In the genomic region with DNA sequence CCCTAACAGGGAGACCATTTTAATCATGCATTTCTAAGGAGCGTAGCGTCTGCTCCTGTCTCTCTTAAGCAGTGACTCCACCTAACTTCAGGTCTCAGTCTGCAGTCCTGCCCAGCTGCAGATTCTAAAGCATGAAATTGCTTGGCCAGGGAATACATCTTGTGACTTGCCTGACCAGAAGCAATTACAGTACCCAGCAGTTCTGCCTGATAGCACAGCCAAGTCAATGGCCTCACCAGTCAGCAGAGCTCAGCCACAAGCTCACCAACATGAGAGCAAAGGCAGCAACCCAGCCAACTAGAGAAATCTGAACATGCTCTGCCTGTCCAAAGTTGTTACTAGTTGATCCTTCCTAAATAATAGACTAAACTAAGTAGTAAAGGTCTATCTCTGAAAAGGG, we compare ENCODE assay signal across 16 cellular contexts.
DNase-seq lines count a peak whose midpoint lies in the region; ATAC-seq and TF ChIP-seq lines count a peak whose summit lies in the region.
"Had no signal": no experiment of that assay in that cellular context is flagged by ENCODE, and none has a peak within 500 bp of the region (broad histone marks: within the 10 kb centered on the region; RNA-seq: fewer than 3 reads in every experiment).

No MANE protein-coding gene starts in this region.

- H3K27ac ChIP-seq in OCI-LY1 (ENCODE audit: low read depth, low read length, poor library complexity, severe bottlenecking): no peak overlapping the region
- no peak overlapping the region for H3K27ac ChIP-seq in neural progenitor cell

- H3K27me3 Mint-ChIP-seq in neural progenitor cell (ENCODE audit: insufficient read depth, low read depth) (peaks cover 5% of the 10 kb centered on the region), progenitor cell of endocrine pancreas (no peaks in the 10 kb centered on the region)
- no peaks in the 10 kb centered on the region for H3K27me3 Mint-ChIP-seq in stimulated activated memory B cell treated with anti-CD40 and anti-IgM and Interleukin-4, amounts not matched to agents 10 μg/mL and 1 μg/mL and 100 μg/mL, for 72 hours
- H3K27me3 Mint-ChIP-seq: CD4-positive, CD25-positive, alpha-beta regulatory T cell; CD8-positive, alpha-beta memory T cell had no signal

- no peak overlapping the region for H3K4me2 ChIP-seq in OCI-LY1 (ENCODE audit: low read length)
- H3K4me2 ChIP-seq in neural progenitor cell: no peak overlapping the region

- H3K4me3 ChIP-seq in OCI-LY1 (ENCODE audit: low read depth, low read length, poor library complexity, severe bottlenecking) (no peak overlapping the region), neural progenitor cell (no peak overlapping the region)

- ATAC-seq in stimulated activated memory B cell treated with anti-CD40 and anti-IgM and Interleukin-4, amounts not matched to agents 10 μg/mL and 1 μg/mL and 100 μg/mL, for 72 hours: peak; percentile 16
- no peak for ATAC-seq in HG03460 (IDR thresholded peaks at IDR 0.05; ENCODE audit: unreplicated experiment)

- H3K4me1 Mint-ChIP-seq in neural progenitor cell (no peaks in the 10 kb centered on the region), progenitor cell of endocrine pancreas (ENCODE audit: low read depth) (no peaks in the 10 kb centered on the region)
- no peaks in the 10 kb centered on the region for H3K4me1 Mint-ChIP-seq in stimulated activated memory B cell treated with anti-CD40 and anti-IgM and Interleukin-4, amounts not matched to agents 10 μg/mL and 1 μg/mL and 100 μg/mL, for 72 hours
- H3K4me1 Mint-ChIP-seq: CD4-positive, CD25-positive, alpha-beta regulatory T cell; CD8-positive, alpha-beta memory T cell had no signal

- H3K9me2 ChIP-seq in OCI-LY1 (ENCODE audit: low read depth, low read length): no peaks in the 10 kb centered on the region

- H3K36me3 ChIP-seq in OCI-LY1 (ENCODE audit: insufficient read depth, low read length) (no peaks in the 10 kb centered on the region), neural progenitor cell (no peaks in the 10 kb centered on the region)
- H3K36me3 ChIP-seq: BE2C had no signal

- no peak overlapping the region for H3K27ac Mint-ChIP-seq in neural progenitor cell
- no peak overlapping the region for H3K27ac Mint-ChIP-seq in stimulated activated memory B cell treated with anti-CD40 and anti-IgM and Interleukin-4, amounts not matched to agents 10 μg/mL and 1 μg/mL and 100 μg/mL, for 72 hours
- no peak overlapping the region for H3K27ac Mint-ChIP-seq in progenitor cell of endocrine pancreas
- H3K27ac Mint-ChIP-seq: CD4-positive, CD25-positive, alpha-beta regulatory T cell; CD8-positive, alpha-beta memory T cell had no signal

- H2AFZ ChIP-seq in OCI-LY1 (ENCODE audit: low read length): peak overlapping the region; percentile 67
- H2AFZ ChIP-seq in neural progenitor cell (replicated peaks): peak overlapping the region; percentile 57

- H3F3A ChIP-seq in OCI-LY1 (ENCODE audit: insufficient read depth, low read length) (no peaks in the 10 kb centered on the region), neural progenitor cell (ENCODE audit: low read depth) (no peaks in the 10 kb centered on the region)

- H3K9me3 Mint-ChIP-seq in neural progenitor cell (peaks cover 2% of the 10 kb centered on the region), progenitor cell of endocrine pancreas (ENCODE audit: low read depth) (peaks cover 3% of the 10 kb centered on the region)
- H3K9me3 Mint-ChIP-seq in stimulated activated memory B cell treated with anti-CD40 and anti-IgM and Interleukin-4, amounts not matched to agents 10 μg/mL and 1 μg/mL and 100 μg/mL, for 72 hours: peaks cover 9% of the 10 kb centered on the region

- H3K36me3 Mint-ChIP-seq in neural progenitor cell: no peaks in the 10 kb centered on the region
- no peaks in the 10 kb centered on the region for H3K36me3 Mint-ChIP-seq in stimulated activated memory B cell treated with anti-CD40 and anti-IgM and Interleukin-4, amounts not matched to agents 10 μg/mL and 1 μg/mL and 100 μg/mL, for 72 hours
- no peaks in the 10 kb centered on the region for H3K36me3 Mint-ChIP-seq in progenitor cell of endocrine pancreas (ENCODE audit: insufficient read depth)
- H3K36me3 Mint-ChIP-seq: CD4-positive, CD25-positive, alpha-beta regulatory T cell; CD8-positive, alpha-beta memory T cell had no signal

- no peak for TF ChIP-seq CTCF in OCI-LY1 (IDR thresholded peaks at IDR 0.05; ENCODE audit: low read length)
- no peak for TF ChIP-seq CTCF in neural progenitor cell (IDR thresholded peaks at IDR 0.05)
- TF ChIP-seq CTCF in progenitor cell of endocrine pancreas (IDR thresholded peaks at IDR 0.05; ENCODE audit: unreplicated experiment): no peak

- H3K9ac ChIP-seq in OCI-LY1 (ENCODE audit: low read length): no peak overlapping the region
- H3K9ac ChIP-seq in neural progenitor cell: no peak overlapping the region

- H3K79me2 ChIP-seq in OCI-LY1 (ENCODE audit: insufficient read depth, low read length) (no peaks in the 10 kb centered on the region), neural progenitor cell (ENCODE audit: low read depth) (no peaks in the 10 kb centered on the region)

- H3K27me3 ChIP-seq in OCI-LY1 (ENCODE audit: insufficient read depth, low read length): no peaks in the 10 kb centered on the region
- H3K27me3 ChIP-seq in neural progenitor cell: no peaks in the 10 kb centered on the region
- H3K27me3 ChIP-seq: BE2C had no signal

- DNase-seq in glomerular visceral epithelial cell (ENCODE audit: extremely low spot score) (peak; percentile 2), neural progenitor cell (ENCODE audit: low spot score) (no peak), progenitor cell of endocrine pancreas (ENCODE audit: low spot score, unreplicated experiment) (no peak)
- no peak for DNase-seq in activated effector memory CD4-positive, alpha-beta T cell treated with anti-CD3 and anti-CD28 coated beads, Interleukin-2, amount 50 U/mL, for 16 hours
- DNase-seq: ACHN; BE2C; C1 segment of cervical spinal cord; CD4-positive, CD25-positive, alpha-beta regulatory T cell; CD8-positive, alpha-beta memory T cell; COR-L47; DMS 273 treated with DMSO at 0.1 percent for 48 hours; DMS53; HCEC 1CT had no signal

- H3K4me3 Mint-ChIP-seq in neural progenitor cell (no peak overlapping the region), progenitor cell of endocrine pancreas (ENCODE audit: low read depth) (no peak overlapping the region)
- H3K4me3 Mint-ChIP-seq in stimulated activated memory B cell treated with anti-CD40 and anti-IgM and Interleukin-4, amounts not matched to agents 10 μg/mL and 1 μg/mL and 100 μg/mL, for 72 hours: no peak overlapping the region
- H3K4me3 Mint-ChIP-seq: CD4-positive, CD25-positive, alpha-beta regulatory T cell; CD8-positive, alpha-beta memory T cell had no signal

- no peaks in the 10 kb centered on the region for H4K20me1 ChIP-seq in OCI-LY1 (ENCODE audit: insufficient read depth, low read length)
- no peaks in the 10 kb centered on the region for H4K20me1 ChIP-seq in neural progenitor cell (ENCODE audit: low read depth)

- H3K9me3 ChIP-seq in OCI-LY1 (ENCODE audit: low read length) (0 out of 2 replicates have a peak, but pooled peaks cover 3% of the 10 kb centered on the region), neural progenitor cell (ENCODE audit: low read depth) (no peaks in the 10 kb centered on the region)
- H3K9me3 ChIP-seq: BE2C had no signal

- H3K4me1 ChIP-seq in OCI-LY1 (ENCODE audit: insufficient read depth, low read length, severe bottlenecking) (no peaks in the 10 kb centered on the region), neural progenitor cell (peaks cover 4% of the 10 kb centered on the region)
- H3K4me1 ChIP-seq: BE2C had no signal
